26 cellular contexts compared by ENCODE assay signal in genomic region chr21:40231979-40232378, GRCh38.
"Had no signal": no experiment of that assay in that cellular context is flagged by ENCODE, and none has a peak within 500 bp of the region (broad histone marks: within the 10 kb centered on the region; RNA-seq: fewer than 3 reads in every experiment).

No MANE protein-coding gene starts in this region.

- H3K27ac ChIP-seq: colonic mucosa, coronary artery, dorsolateral prefrontal cortex, epithelial cell of prostate, esophagus muscularis mucosa, esophagus squamous epithelium, foreskin keratinocyte, gastrocnemius medialis, gastroesophageal sphincter, heart left ventricle, heart right ventricle had no signal

- H3K4me1 ChIP-seq: colonic mucosa, esophagus muscularis mucosa, esophagus squamous epithelium, foreskin keratinocyte, gastrocnemius medialis, gastroesophageal sphincter, heart left ventricle, heart right ventricle had no signal

- H3K9me3 ChIP-seq: colonic mucosa, esophagus muscularis mucosa, esophagus squamous epithelium, gastrocnemius medialis, gastroesophageal sphincter, heart left ventricle, heart right ventricle had no signal

- H3K27me3 ChIP-seq: colonic mucosa, dorsolateral prefrontal cortex, esophagus muscularis mucosa, esophagus squamous epithelium, foreskin keratinocyte, gastrocnemius medialis, gastroesophageal sphincter, heart left ventricle had no signal

- ATAC-seq: effector memory CD8-positive, alpha-beta T cell; esophagus mucosa; foreskin keratinocyte; gastrocnemius medialis; gastroesophageal sphincter; heart left ventricle; heart right ventricle had no signal

- H3K4me3 ChIP-seq: colonic mucosa, coronary artery, dorsolateral prefrontal cortex, esophagus muscularis mucosa, esophagus squamous epithelium, gastrocnemius medialis, gastroesophageal sphincter, heart left ventricle, heart right ventricle had no signal

- FAIRE-seq: colon, endothelial cell of umbilical vein had no signal

- DNase-seq: colonic mucosa; cortex of kidney; dermis blood vessel endothelial cell; dorsolateral prefrontal cortex; effector CD4-positive, alpha-beta T cell; effector CD8-positive, alpha-beta T cell; effector memory CD4-positive, alpha-beta T cell; effector memory CD8-positive, alpha-beta T cell; endodermal cell; erythroblast; esophagus squamous epithelium; foreskin fibroblast; foreskin keratinocyte; foreskin melanocyte; gastrocnemius medialis; glutamatergic neuron; head of caudate nucleus; heart left ventricle; heart right ventricle had no signal

- H3K36me3 ChIP-seq: colonic mucosa, esophagus muscularis mucosa, esophagus squamous epithelium, gastrocnemius medialis, gastroesophageal sphincter, heart left ventricle, heart right ventricle had no signal
